8 cellular contexts compared by ENCODE assay signal in genomic region chr19:10625003-10625761, GRCh38. TPM values are rescaled to one million over a fixed set of nuclear protein-coding genes. Genes with fewer than 3 reads are reported as not detected.
DNase-seq lines count a peak whose midpoint lies in the region; ATAC-seq and TF ChIP-seq lines count a peak whose summit lies in the region.

SLC44A2 (plus strand) TSS chr19:10625553; CDS start chr19:10625634, 81 bp downstream.

- no peak within 1 kb of the TSS for H3K4me3 Mint-ChIP-seq in stimulated activated effector memory CD8-positive, alpha-beta T cell treated with anti-CD3 and anti-CD28 coated beads, Interleukin-12 subunit alpha, Interleukin-12 subunit beta, amount 100 ng/mL, for 72 hours

- H3K27ac ChIP-seq in dorsolateral prefrontal cortex, result peak within 1 kb of the TSS; percentile 66 to 99 (median 95)

- H3K9me3 Mint-ChIP-seq in stimulated activated effector memory CD8-positive, alpha-beta T cell treated with anti-CD3 and anti-CD28 coated beads, Interleukin-12 subunit alpha, Interleukin-12 subunit beta, amount 100 ng/mL, for 72 hours, result no peaks in the 10 kb centered on the region

- ATAC-seq in stimulated activated effector memory CD8-positive, alpha-beta T cell treated with anti-CD3 and anti-CD28 coated beads, Interleukin-12 subunit alpha, Interleukin-12 subunit beta, amount 100 ng/mL, for 72 hours, result no peak
- ATAC-seq in HG02759 (IDR thresholded peaks at IDR 0.05; ENCODE audit: unreplicated experiment), result no peak
- no peak for ATAC-seq in GM21423 (IDR thresholded peaks at IDR 0.05; ENCODE audit: unreplicated experiment)

- peak in 23 of 56 donors; percentile 10 to 47 (median 21) for TF ChIP-seq CTCF in dorsolateral prefrontal cortex (IDR thresholded peaks at IDR 0.05 in 54 of 56, conservative IDR thresholded peaks at IDR 0.05 in 2 of 56; ENCODE audit: low read depth in 1 of 56, partially characterized antibody in 56 of 56)

- H3K4me1 Mint-ChIP-seq in stimulated activated effector memory CD8-positive, alpha-beta T cell treated with anti-CD3 and anti-CD28 coated beads, Interleukin-12 subunit alpha, Interleukin-12 subunit beta, amount 100 ng/mL, for 72 hours, result peaks cover 36% of the 10 kb centered on the region

- H3K27me3 ChIP-seq in dorsolateral prefrontal cortex, result no peaks in the 10 kb centered on the region

- intact Hi-C loops in dorsolateral prefrontal cortex (cut with DNase I), result no loop called here

- peak within 1 kb of the TSS; percentile 88 for H3K27ac Mint-ChIP-seq in stimulated activated effector memory CD8-positive, alpha-beta T cell treated with anti-CD3 and anti-CD28 coated beads, Interleukin-12 subunit alpha, Interleukin-12 subunit beta, amount 100 ng/mL, for 72 hours

- peak; percentile 40 for DNase-seq in NCI-H2227 (lab: John Stamatoyannopoulos, UW; ENCODE audit: unreplicated experiment)
- DNase-seq in NCI-H2227 treated with DMSO at 0.1 percent for 48 hours (lab: John Stamatoyannopoulos, UW), result no peak
- peak; percentile 83 for DNase-seq in NCI-H774 (lab: John Stamatoyannopoulos, UW)
- DNase-seq in dorsolateral prefrontal cortex, result peak; percentile 64 to 89 (median 77)
- DNase-seq in left kidney (ENCODE audit: low read depth, low spot score), result peak; percentile 94
- no peak for DNase-seq in stimulated activated effector memory CD8-positive, alpha-beta T cell treated with anti-CD3 and anti-CD28 coated beads, Interleukin-12 subunit alpha, Interleukin-12 subunit beta, amount 100 ng/mL, for 72 hours (ENCODE audit: low spot score in 2 of 2)

- H3K4me3 ChIP-seq in dorsolateral prefrontal cortex, result peak within 1 kb of the TSS; percentile 43 to 81 (median 67)

- H3K36me3 Mint-ChIP-seq in stimulated activated effector memory CD8-positive, alpha-beta T cell treated with anti-CD3 and anti-CD28 coated beads, Interleukin-12 subunit alpha, Interleukin-12 subunit beta, amount 100 ng/mL, for 72 hours, result peaks cover 62% of the 10 kb centered on the region

RNA-seq across cellular contexts. Expression of gene SLC44A2, which starts in this region (rescaled TPM):
- 100 to 1,000 TPM in 76 of 120 experiments, 10 to 100 TPM in 44; 64.4 to 187 (median 110) TPM for total RNA-seq in dorsolateral prefrontal cortex

Comparison
In these comparisons a context has a peak if more than half of its experiments do, and no peak if none do; other contexts are left out.
1. DNase-seq: peak in NCI-H2227 (single experiment), NCI-H774 (single experiment), dorsolateral prefrontal cortex (10 of 10) and left kidney (single experiment); none in NCI-H2227 treated with DMSO at 0.1 percent for 48 hours (single experiment) and stimulated activated effector memory CD8-positive, alpha-beta T cell treated with anti-CD3 and anti-CD28 coated beads, Interleukin-12 subunit alpha, Interleukin-12 subunit beta, amount 100 ng/mL, for 72 hours (0 of 2).